In genomic region chr7:150668472-150668911, GRCh38 we compare ENCODE assay signal across 1 cellular context.
TF ChIP-seq lines count a peak whose summit lies in the region.

No MANE protein-coding gene starts in this region.

TF ChIP-seq in GM12878, 131 proteins besides CTCF, POLR2A, EP300 and RAD21 (continued from another document and continues in another):
- TF ChIP-seq CEBPZ (IDR thresholded peaks at IDR 0.05; ENCODE audit: low read depth, low read length) (no peak), IKZF2 (IDR thresholded peaks at IDR 0.05) (peak; percentile 96 to 97), WRNIP1 (IDR thresholded peaks at IDR 0.05; ENCODE audit: borderline replicate concordance, low read depth, low read length) (no peak), CBX5 (IDR thresholded peaks at IDR 0.05; ENCODE audit: low read depth) (peak; percentile 95), PBX3 (IDR thresholded peaks at IDR 0.05; ENCODE audit: insufficient replicate concordance, low read depth, low read length) (no peak), FOXK2 (IDR thresholded peaks at IDR 0.05) (no peak), BCL3 (IDR thresholded peaks at IDR 0.05; ENCODE audit: borderline replicate concordance, insufficient read depth, low read depth, low read length, poor library complexity, severe bottlenecking) (peak; percentile 96), ZZZ3 (IDR thresholded peaks at IDR 0.05; ENCODE audit: control insufficient read depth, insufficient read length, low read depth) (no peak), TAF1 (IDR thresholded peaks at IDR 0.05; ENCODE audit: borderline replicate concordance, low read depth, low read length) (no peak), TCF12 (IDR thresholded peaks at IDR 0.05; ENCODE audit: low read depth, low read length) (peak; percentile 64), ZNF207 (IDR thresholded peaks at IDR 0.05; ENCODE audit: borderline replicate concordance) (no peak; the same call in 1 of the 2 replicates), GABPA (IDR thresholded peaks at IDR 0.05; ENCODE audit: low read depth) (no peak), MTA3 (IDR thresholded peaks at IDR 0.05; ENCODE audit: borderline replicate concordance, low read length) (peak; percentile 49; the same call in 1 of the 2 replicates), BMI1 (IDR thresholded peaks at IDR 0.05; ENCODE audit: borderline replicate concordance) (peak; percentile 54; the same call in 1 of the 2 replicates), YY1 (IDR thresholded peaks at IDR 0.05; ENCODE audit: low read depth, low read length) (0 out of 2 replicates have a peak, but pooled peaks have one; percentile 5), JUNB (IDR thresholded peaks at IDR 0.05) (0 out of 2 replicates have a peak, but pooled peaks have one; percentile 29), ATF7 (IDR thresholded peaks at IDR 0.05; ENCODE audit: low read depth) (peak; percentile 68), EZH2 (IDR thresholded peaks at IDR 0.05; ENCODE audit: borderline replicate concordance, control insufficient read depth, low read depth, low read length) (no peak), PAX8 (IDR thresholded peaks at IDR 0.05) (no peak), ZNF592 (IDR thresholded peaks at IDR 0.05) (no peak), ESRRA (IDR thresholded peaks at IDR 0.05; ENCODE audit: low read length) (no peak), CHD2 (IDR thresholded peaks at IDR 0.05; ENCODE audit: borderline replicate concordance, low read depth, low read length) (no peak; the same call in 1 of the 2 replicates), CREB1 (IDR thresholded peaks at IDR 0.05; ENCODE audit: low read depth) (no peak; the same call in 1 of the 2 replicates), IKZF1 (conservative IDR thresholded peaks at IDR 0.05) (peak; percentile 92), SMARCA5 (IDR thresholded peaks at IDR 0.05) (no peak), ELK1 (IDR thresholded peaks at IDR 0.05; ENCODE audit: low read depth, low read length) (no peak), ATF2 (IDR thresholded peaks at IDR 0.05; ENCODE audit: low read length) (peak; percentile 99), TARDBP (IDR thresholded peaks at IDR 0.05; ENCODE audit: borderline replicate concordance) (no peak), ZBTB11 (CRISPR knock-in tag; IDR thresholded peaks at IDR 0.05) (no peak), MAX (IDR thresholded peaks at IDR 0.05; ENCODE audit: low read depth, low read length) (0 out of 2 replicates have a peak, but pooled peaks have one; percentile 42), ZNF24 (IDR thresholded peaks at IDR 0.05) (0 out of 2 replicates have a peak, but pooled peaks have one; percentile 20), YBX1 (IDR thresholded peaks at IDR 0.05) (no peak), ETV6 (conservative IDR thresholded peaks at IDR 0.05 in 1 of 2, IDR thresholded peaks at IDR 0.05 in 1 of 2; ENCODE audit: borderline replicate concordance in 1 of 2, low read depth in 1 of 2) (peak in 1 of 2 experiments; percentile 69; a peak in 1 of 4 replicates), SIN3A (IDR thresholded peaks at IDR 0.05; ENCODE audit: low read depth, low read length) (no peak), CHD4 (IDR thresholded peaks at IDR 0.05) (no peak), SREBF2 (IDR thresholded peaks at IDR 0.05; ENCODE audit: low read length) (no peak), EGR1 (IDR thresholded peaks at IDR 0.05; ENCODE audit: borderline replicate concordance in 1 of 2, low read depth in 2 of 2, low read length in 2 of 2) (peak in 1 of 2 experiments; percentile 16; a peak in 1 of 3 replicates), MYB (IDR thresholded peaks at IDR 0.05; ENCODE audit: borderline replicate concordance, low read depth, low read length) (0 out of 2 replicates have a peak, but pooled peaks have one; percentile 40), HDAC2 (IDR thresholded peaks at IDR 0.05) (no peak), POLR2AphosphoS2 (IDR thresholded peaks at IDR 0.05; ENCODE audit: low read depth, low read length) (no peak), ZBTB33 (IDR thresholded peaks at IDR 0.05) (no peak), E2F4 (IDR thresholded peaks at IDR 0.05; ENCODE audit: low read depth, low read length) (no peak)
